9 cellular contexts compared by ENCODE assay signal in genomic region chr2:42138163-42139016, GRCh38. TPM values are rescaled to one million over a fixed set of nuclear protein-coding genes. Genes with fewer than 3 reads are reported as not detected.
DNase-seq lines count a peak whose midpoint lies in the region; ATAC-seq, FAIRE-seq and TF ChIP-seq lines count a peak whose summit lies in the region.
"Had no signal": no experiment of that assay in that cellular context is flagged by ENCODE, and none has a peak within 500 bp of the region (broad histone marks: within the 10 kb centered on the region; RNA-seq: fewer than 3 reads in every experiment).

No MANE protein-coding gene starts in this region.

- TF ChIP-seq CTCF in adrenal gland (IDR thresholded peaks at IDR 0.05) (no peak), keratinocyte (optimal IDR thresholded peaks at IDR 0.05 in 1 of 3, IDR thresholded peaks at IDR 0.05 in 1 of 3, conservative IDR thresholded peaks at IDR 0.05 in 1 of 3; ENCODE audit: extremely low read depth in 1 of 3, insufficient read depth in 2 of 3, low read length in 3 of 3) (no peak)

- no peaks in the 10 kb centered on the region for H4K20me1 ChIP-seq in keratinocyte (ENCODE audit: control insufficient read depth, extremely low read depth, insufficient read depth, low read length)

- dilution Hi-C loops in keratinocyte (cut with MboI; ENCODE audit: extremely low pct_ligation_motif_present, low sequenced_read_pairs), result no loop called here

- H3K4me2 ChIP-seq in keratinocyte (ENCODE audit: control insufficient read depth, extremely low read depth, insufficient read depth, low read depth, low read length), result peak overlapping the region; percentile 2

- H3K36me3 ChIP-seq in adrenal gland (replicated peaks in 1 of 2) (no peaks in the 10 kb centered on the region), keratinocyte (ENCODE audit: control insufficient read depth in 2 of 2, extremely low read depth in 1 of 2, insufficient read depth in 2 of 2, low read length in 2 of 2) (no peaks in the 10 kb centered on the region)

- H3K9ac ChIP-seq in keratinocyte (ENCODE audit: control insufficient read depth, extremely low read depth, insufficient read depth, low read length), result no peak overlapping the region

- FAIRE-seq in keratinocyte (lab: Jason Lieb, UNC) (no peak), GM19239 (lab: Jason Lieb, UNC) (no peak)

- peaks cover 3% of the 10 kb centered on the region for H3K9me1 ChIP-seq in keratinocyte (ENCODE audit: control insufficient read depth, extremely low read depth, insufficient read depth, low read length)

- peak overlapping the region in 1 of 5 donors; percentile 11 for H3K27ac ChIP-seq in adrenal gland
- no peak overlapping the region for H3K27ac ChIP-seq in keratinocyte (ENCODE audit: control insufficient read depth, insufficient read depth, low read length)

- ATAC-seq in HG03565 (IDR thresholded peaks at IDR 0.05; ENCODE audit: unreplicated experiment), result no peak

- H3K9me3 ChIP-seq in adrenal gland (replicated peaks in 1 of 3), result no peaks in the 10 kb centered on the region
- H3K9me3 ChIP-seq in keratinocyte (ENCODE audit: control insufficient read depth, low read depth, low read length), result no peaks in the 10 kb centered on the region

- no peak for TF ChIP-seq POLR2A in adrenal gland (IDR thresholded peaks at IDR 0.05)

- peaks cover 31 to 69% of the 10 kb centered on the region in 2 donors for H3K4me1 ChIP-seq in adrenal gland (replicated peaks in 1 of 2)
- H3K4me1 ChIP-seq in keratinocyte (ENCODE audit: control insufficient read depth, extremely low read depth, insufficient read depth, low read length), result peaks cover 46% of the 10 kb centered on the region

- WGBS in adrenal gland, 4 donors, result 80 to 94% (median 84%) methylated on average over 5 of the region's 5 CpGs

- H3K4me3 ChIP-seq in adrenal gland (no peak overlapping the region), keratinocyte (ENCODE audit: control insufficient read depth in 2 of 3, extremely low read depth in 1 of 3, insufficient read depth in 2 of 3, low read depth in 1 of 3, low read length in 3 of 3) (no peak overlapping the region)

- H3K79me2 ChIP-seq in keratinocyte (ENCODE audit: control insufficient read depth, insufficient read depth, low read length), result no peaks in the 10 kb centered on the region

- intact Hi-C loops in adrenal gland (cut with DNase I), result no loop called here

- no peaks in the 10 kb centered on the region for H3K27me3 ChIP-seq in adrenal gland
- no peaks in the 10 kb centered on the region for H3K27me3 ChIP-seq in keratinocyte (ENCODE audit: control insufficient read depth, extremely low read depth, insufficient read depth, low read length)

- no peak overlapping the region for H2AFZ ChIP-seq in keratinocyte (ENCODE audit: control insufficient read depth, low read length)

- DNase-seq in A172 (ENCODE audit: low spot score) (peak; percentile 95), HCEC 1CT (peak; percentile 88), adrenal gland (peak in 5 of 7 donors; percentile 32 to 62 (median 43)), keratinocyte (ENCODE audit: low read depth, low spot score) (no peak), GM19239 (ENCODE audit: insufficient read length, low spot score) (no peak)
- no peak for DNase-seq in stimulated activated CD4-positive, alpha-beta T cell treated with anti-CD3 and anti-CD28 coated beads, Interleukin-4, amount 100 ng/mL, for 24 hours
- DNase-seq in stimulated activated CD4-positive, alpha-beta T cell treated with anti-CD3 and anti-CD28 coated beads, Interleukin-4, amount 100 ng/mL, for 1 hour, result no peak
- DNase-seq: DND-41 had no signal

RNA-seq across cellular contexts. Expression of gene EML4, which starts 30.8 kb away (rescaled TPM):
- 32.1 and 42.6 TPM in 2 replicates for total RNA-seq in A172 (2014; rRNA removed; shearing (Covaris generic))
- total RNA-seq in adrenal gland, result 10 to 100 TPM; 32.1 to 64.0 (median 55.1) TPM
- polyA plus RNA-seq in adrenal gland (10 to 100 TPM; 29.9 to 37.5 (median 35.9) TPM), keratinocyte (23.6 to 36.4 TPM (median 30.2 TPM) in 3 replicates)
- 19.6 TPM for polyA plus RNA-seq in keratinocyte (2011; ENCODE audit: low read depth)
- polyA plus RNA-seq in keratinocyte (2011; cell fraction: cytosol; rRNA removed), result 15.2 and 25.0 TPM in 2 replicates
- 29.7 and 37.8 TPM in 2 replicates for polyA plus RNA-seq in keratinocyte (2011; cell fraction: nucleus; rRNA removed)
- 10.5 and 21.2 TPM in 2 replicates for polyA plus RNA-seq in keratinocyte (2012; ENCODE audit: low replicate concordance)
- 23.4 to 66.9 TPM (median 41.5 TPM) in 3 replicates for polyA minus RNA-seq in keratinocyte
- 22.6 TPM for polyA minus RNA-seq in keratinocyte (2011; cell fraction: cytosol; rRNA and poly(A)+ RNA removed)
- 28.4 and 65.1 TPM in 2 replicates for polyA minus RNA-seq in keratinocyte (2011; cell fraction: nucleus; rRNA and poly(A)+ RNA removed)

Comparison
In these comparisons a context has a peak if more than half of its experiments do, and no peak if none do; other contexts are left out.
1. DNase-seq: peak in A172 (single experiment), HCEC 1CT (single experiment) and adrenal gland (5 of 7); none in keratinocyte (single experiment), stimulated activated CD4-positive, alpha-beta T cell treated with anti-CD3 and anti-CD28 coated beads, Interleukin-4, amount 100 ng/mL, for 24 hours (single experiment), GM19239 (single experiment) and stimulated activated CD4-positive, alpha-beta T cell treated with anti-CD3 and anti-CD28 coated beads, Interleukin-4, amount 100 ng/mL, for 1 hour (single experiment).